ENCODE assay signal across 23 cellular contexts in the genomic region with DNA sequence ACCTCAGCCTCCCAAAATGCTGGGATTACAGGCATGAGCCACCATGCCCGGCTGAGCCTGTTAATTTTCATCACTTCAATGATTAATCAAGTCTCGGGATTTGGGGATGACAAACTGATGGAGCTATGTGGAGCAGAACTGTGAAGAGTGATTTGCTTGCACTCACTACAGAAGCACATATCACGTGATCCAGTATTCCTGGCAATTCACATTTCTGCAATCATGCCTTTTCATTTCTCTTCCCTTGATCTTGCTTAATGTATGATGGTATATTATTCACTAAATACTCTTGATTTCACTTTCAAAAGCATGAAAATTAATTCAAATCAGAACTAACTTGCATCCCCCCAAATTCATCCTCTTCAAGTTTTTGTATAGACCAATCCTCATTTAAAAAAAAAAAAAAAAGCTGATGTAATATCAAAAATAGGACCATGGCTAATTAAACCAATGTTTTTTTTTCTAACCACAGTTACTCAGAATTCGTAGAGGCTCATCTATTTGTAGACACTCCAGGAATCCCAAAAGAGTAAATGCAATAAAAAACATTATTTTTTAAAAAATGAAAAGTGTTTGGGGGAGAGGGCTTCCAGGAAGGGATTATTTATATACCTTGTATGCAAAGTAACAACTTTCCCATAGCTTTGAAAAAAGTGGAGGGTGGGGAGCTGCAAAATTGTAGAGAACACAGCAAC.
"Had no signal": no experiment of that assay in that cellular context is flagged by ENCODE, and none has a peak within 500 bp of the region (broad histone marks: within the 10 kb centered on the region; RNA-seq: fewer than 3 reads in every experiment).

No MANE protein-coding gene starts in this region.

- ATAC-seq: activated T-cell treated with anti-CD3 and anti-CD28 coated beads, Interleukin-2, amount 50 U/mL, for 72 hours; foreskin keratinocyte; left cardiac atrium; T-helper 17 cell had no signal

- H3K4me1 ChIP-seq: foreskin keratinocyte, sigmoid colon, spleen, upper lobe of left lung had no signal

- H3K36me3 ChIP-seq: sigmoid colon, spleen, upper lobe of left lung had no signal

- FAIRE-seq: endometrium had no signal

- H3K9me3 Mint-ChIP-seq: activated CD4-positive, alpha-beta memory T cell treated with anti-CD3 and anti-CD28 coated beads for 36 hours; activated naive CD4-positive, alpha-beta T cell treated with anti-CD3 and anti-CD28 coated beads for 36 hours; activated naive CD8-positive, alpha-beta T cell treated with anti-CD3 and anti-CD28 coated beads, Interleukin-2, amount 10 ng/mL, durations not matched to agents 7 days and 5 days; activated T-cell treated with anti-CD3 and anti-CD28 coated beads, Interleukin-2, amount 50 U/mL, for 72 hours; memory B cell had no signal

- H3K27me3 Mint-ChIP-seq: activated CD4-positive, alpha-beta memory T cell treated with anti-CD3 and anti-CD28 coated beads for 36 hours; memory B cell; T-helper 17 cell had no signal

- H3K27ac Mint-ChIP-seq: activated CD4-positive, alpha-beta memory T cell treated with anti-CD3 and anti-CD28 coated beads for 36 hours; activated naive CD4-positive, alpha-beta T cell treated with anti-CD3 and anti-CD28 coated beads for 36 hours; activated naive CD8-positive, alpha-beta T cell treated with anti-CD3 and anti-CD28 coated beads, Interleukin-2, amount 10 ng/mL, durations not matched to agents 7 days and 5 days; activated T-cell treated with anti-CD3 and anti-CD28 coated beads, Interleukin-2, amount 50 U/mL, for 72 hours; memory B cell; nephron progenitor cell; T-helper 17 cell had no signal

- DNase-seq: activated CD4-positive, alpha-beta memory T cell treated with anti-CD3 and anti-CD28 coated beads for 36 hours; activated CD4-positive, alpha-beta T cell treated with anti-CD3 and anti-CD28 coated beads for 4 hours; activated CD4-positive, CD25-positive, alpha-beta regulatory T cell; activated effector memory CD4-positive, alpha-beta T cell treated with Interleukin-2 at 50 U/mL for 16 hours; activated naive CD4-positive, alpha-beta T cell treated with anti-CD3 and anti-CD28 coated beads for 36 hours; activated naive CD8-positive, alpha-beta T cell treated with anti-CD3 and anti-CD28 coated beads, Interleukin-2, amount 10 ng/mL, durations not matched to agents 7 days and 5 days; activated T-cell treated with anti-CD3 and anti-CD28 coated beads, Interleukin-2, amount 50 U/mL, for 72 hours; amniotic stem cell; effector CD4-positive, alpha-beta T cell; foreskin keratinocyte; left cardiac atrium; nephron progenitor cell; occipital lobe; sigmoid colon; stimulated activated CD4-positive, alpha-beta T cell treated with anti-CD3 and anti-CD28 coated beads, Interleukin-4, amount 100 ng/mL, for 24 hours; stimulated activated naive CD4-positive, alpha-beta T cell treated with Interleukin-2 at 50 U/mL for 16 hours; SW 1271; T-helper 17 cell; upper lobe of left lung had no signal

- H3K4me1 Mint-ChIP-seq: activated naive CD8-positive, alpha-beta T cell treated with anti-CD3 and anti-CD28 coated beads, Interleukin-2, amount 10 ng/mL, durations not matched to agents 7 days and 5 days; memory B cell; nephron progenitor cell; T-helper 17 cell had no signal

- H3K4me2 ChIP-seq: hepatocyte had no signal

- H3K4me3 ChIP-seq: hepatocyte, sigmoid colon, spleen, upper lobe of left lung had no signal

- H3K27ac ChIP-seq: foreskin keratinocyte, hepatocyte, sigmoid colon, spleen, upper lobe of left lung had no signal

- H3K36me3 Mint-ChIP-seq: activated CD4-positive, alpha-beta memory T cell treated with anti-CD3 and anti-CD28 coated beads for 36 hours; activated naive CD8-positive, alpha-beta T cell treated with anti-CD3 and anti-CD28 coated beads, Interleukin-2, amount 10 ng/mL, durations not matched to agents 7 days and 5 days; memory B cell had no signal

- H2AFZ ChIP-seq: hepatocyte had no signal

- H3K9me3 ChIP-seq: sigmoid colon, spleen, upper lobe of left lung had no signal

- H3K27me3 ChIP-seq: foreskin keratinocyte, hepatocyte, sigmoid colon, spleen, upper lobe of left lung had no signal

- H3K4me3 Mint-ChIP-seq: activated CD4-positive, alpha-beta memory T cell treated with anti-CD3 and anti-CD28 coated beads for 36 hours; activated naive CD4-positive, alpha-beta T cell treated with anti-CD3 and anti-CD28 coated beads for 36 hours; activated naive CD8-positive, alpha-beta T cell treated with anti-CD3 and anti-CD28 coated beads, Interleukin-2, amount 10 ng/mL, durations not matched to agents 7 days and 5 days; activated T-cell treated with anti-CD3 and anti-CD28 coated beads, Interleukin-2, amount 50 U/mL, for 72 hours; memory B cell; nephron progenitor cell; T-helper 17 cell had no signal
